In genomic region chr1:116826818-116827606, GRCh38 we compare ENCODE assay signal across 1 cellular context.
TF ChIP-seq lines count a peak whose summit lies in the region.

No MANE protein-coding gene starts in this region.

TF ChIP-seq in K562, 482 proteins besides CTCF, POLR2A, EP300 and RAD21 (continued from another document and continues in another):
- TF ChIP-seq, protein P1, sequence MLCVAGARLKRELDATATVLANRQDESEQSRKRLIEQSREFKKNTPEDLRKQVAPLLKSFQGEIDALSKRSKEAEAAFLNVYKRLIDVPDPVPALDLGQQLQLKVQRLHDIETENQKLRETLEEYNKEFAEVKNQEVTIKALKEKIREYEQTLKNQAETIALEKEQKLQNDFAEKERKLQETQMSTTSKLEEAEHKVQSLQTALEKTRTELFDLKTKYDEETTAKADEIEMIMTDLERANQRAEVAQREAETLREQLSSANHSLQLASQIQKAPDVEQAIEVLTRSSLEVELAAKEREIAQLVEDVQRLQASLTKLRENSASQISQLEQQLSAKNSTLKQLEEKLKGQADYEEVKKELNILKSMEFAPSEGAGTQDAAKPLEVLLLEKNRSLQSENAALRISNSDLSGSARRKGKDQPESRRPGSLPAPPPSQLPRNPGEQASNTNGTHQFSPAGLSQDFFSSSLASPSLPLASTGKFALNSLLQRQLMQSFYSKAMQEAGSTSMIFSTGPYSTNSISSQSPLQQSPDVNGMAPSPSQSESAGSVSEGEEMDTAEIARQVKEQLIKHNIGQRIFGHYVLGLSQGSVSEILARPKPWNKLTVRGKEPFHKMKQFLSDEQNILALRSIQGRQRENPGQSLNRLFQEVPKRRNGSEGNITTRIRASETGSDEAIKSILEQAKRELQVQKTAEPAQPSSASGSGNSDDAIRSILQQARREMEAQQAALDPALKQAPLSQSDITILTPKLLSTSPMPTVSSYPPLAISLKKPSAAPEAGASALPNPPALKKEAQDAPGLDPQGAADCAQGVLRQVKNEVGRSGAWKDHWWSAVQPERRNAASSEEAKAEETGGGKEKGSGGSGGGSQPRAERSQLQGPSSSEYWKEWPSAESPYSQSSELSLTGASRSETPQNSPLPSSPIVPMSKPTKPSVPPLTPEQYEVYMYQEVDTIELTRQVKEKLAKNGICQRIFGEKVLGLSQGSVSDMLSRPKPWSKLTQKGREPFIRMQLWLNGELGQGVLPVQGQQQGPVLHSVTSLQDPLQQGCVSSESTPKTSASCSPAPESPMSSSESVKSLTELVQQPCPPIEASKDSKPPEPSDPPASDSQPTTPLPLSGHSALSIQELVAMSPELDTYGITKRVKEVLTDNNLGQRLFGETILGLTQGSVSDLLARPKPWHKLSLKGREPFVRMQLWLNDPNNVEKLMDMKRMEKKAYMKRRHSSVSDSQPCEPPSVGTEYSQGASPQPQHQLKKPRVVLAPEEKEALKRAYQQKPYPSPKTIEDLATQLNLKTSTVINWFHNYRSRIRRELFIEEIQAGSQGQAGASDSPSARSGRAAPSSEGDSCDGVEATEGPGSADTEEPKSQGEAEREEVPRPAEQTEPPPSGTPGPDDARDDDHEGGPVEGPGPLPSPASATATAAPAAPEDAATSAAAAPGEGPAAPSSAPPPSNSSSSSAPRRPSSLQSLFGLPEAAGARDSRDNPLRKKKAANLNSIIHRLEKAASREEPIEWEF (CRISPR knock-in tag; IDR thresholded peaks at IDR 0.05), result peak; percentile 83
- TF ChIP-seq MIER1 (IDR thresholded peaks at IDR 0.05; ENCODE audit: low read depth) (no peak), PCBP2 (IDR thresholded peaks at IDR 0.05; ENCODE audit: low read depth, low read length, poor library complexity, severe bottlenecking) (no peak), SFPQ (IDR thresholded peaks at IDR 0.05; ENCODE audit: low read depth, low read length) (no peak), CAMTA2 (CRISPR knock-in tag; conservative IDR thresholded peaks at IDR 0.05) (no peak), ZNF75A (CRISPR knock-in tag; IDR thresholded peaks at IDR 0.05) (no peak), ILK (tag; IDR thresholded peaks at IDR 0.05; ENCODE audit: borderline replicate concordance, low read depth) (no peak; the same call in 1 of the 2 replicates), KDM5B (IDR thresholded peaks at IDR 0.05; ENCODE audit: insufficient replicate concordance, low read depth, low read length) (peak; percentile 85), XRCC3 (IDR thresholded peaks at IDR 0.05) (no peak), NONO (IDR thresholded peaks at IDR 0.05; ENCODE audit: low read depth in 2 of 2, low read length in 1 of 2) (no peak), CHD4 (IDR thresholded peaks at IDR 0.05; ENCODE audit: insufficient read depth, insufficient replicate concordance, low read depth, low read length, poor library complexity, severe bottlenecking) (no peak), PTTG1 (tag; IDR thresholded peaks at IDR 0.05; ENCODE audit: low read depth) (no peak), POU5F1 (IDR thresholded peaks at IDR 0.05; ENCODE audit: borderline replicate concordance, low read depth, low read length, partially characterized antibody) (no peak), USF1 (CRISPR knock-in tag; IDR thresholded peaks at IDR 0.05) (no peak), SMAD2 (IDR thresholded peaks at IDR 0.05; ENCODE audit: low read depth, low read length) (no peak), E2F5 (CRISPR knock-in tag; IDR thresholded peaks at IDR 0.05) (no peak), ZNF3 (CRISPR knock-in tag; IDR thresholded peaks at IDR 0.05) (no peak), MAFG (tag; conservative IDR thresholded peaks at IDR 0.05) (peak; percentile 65; the same call in 1 of the 2 replicates), ARHGAP35 (IDR thresholded peaks at IDR 0.05; ENCODE audit: partially characterized antibody) (no peak), ZNF318 (IDR thresholded peaks at IDR 0.05; ENCODE audit: borderline replicate concordance in 1 of 2, low read depth in 1 of 2) (peak in 1 of 2 experiments; percentile 53; a peak in 2 of 4 replicates), HMGXB4 (CRISPR knock-in tag; IDR thresholded peaks at IDR 0.05) (no peak), ZBTB1 (CRISPR knock-in tag; IDR thresholded peaks at IDR 0.05; ENCODE audit: borderline replicate concordance, low read depth) (no peak), MXD1 (CRISPR knock-in tag; IDR thresholded peaks at IDR 0.05; ENCODE audit: borderline replicate concordance, poor library complexity, severe bottlenecking) (no peak), COPS2 (conservative IDR thresholded peaks at IDR 0.05) (no peak), ILF3 (IDR thresholded peaks at IDR 0.05; ENCODE audit: borderline replicate concordance) (no peak), PRPF4 (IDR thresholded peaks at IDR 0.05; ENCODE audit: insufficient read depth, low read depth, low read length, poor library complexity, severe bottlenecking) (no peak), HMG20A (CRISPR knock-in tag; conservative IDR thresholded peaks at IDR 0.05) (no peak), ZNF668 (CRISPR knock-in tag; IDR thresholded peaks at IDR 0.05) (no peak)
- TF ChIP-seq, protein P2, sequence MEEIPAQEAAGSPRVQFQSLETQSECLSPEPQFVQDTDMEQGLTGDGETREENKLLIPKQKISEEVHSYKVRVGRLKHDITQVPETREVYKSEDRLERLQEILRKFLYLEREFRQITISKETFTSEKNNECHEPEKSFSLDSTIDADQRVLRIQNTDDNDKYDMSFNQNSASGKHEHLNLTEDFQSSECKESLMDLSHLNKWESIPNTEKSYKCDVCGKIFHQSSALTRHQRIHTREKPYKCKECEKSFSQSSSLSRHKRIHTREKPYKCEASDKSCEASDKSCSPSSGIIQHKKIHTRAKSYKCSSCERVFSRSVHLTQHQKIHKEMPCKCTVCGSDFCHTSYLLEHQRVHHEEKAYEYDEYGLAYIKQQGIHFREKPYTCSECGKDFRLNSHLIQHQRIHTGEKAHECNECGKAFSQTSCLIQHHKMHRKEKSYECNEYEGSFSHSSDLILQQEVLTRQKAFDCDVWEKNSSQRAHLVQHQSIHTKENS (CRISPR knock-in tag; IDR thresholded peaks at IDR 0.05), result no peak
- TF ChIP-seq, protein P3, sequence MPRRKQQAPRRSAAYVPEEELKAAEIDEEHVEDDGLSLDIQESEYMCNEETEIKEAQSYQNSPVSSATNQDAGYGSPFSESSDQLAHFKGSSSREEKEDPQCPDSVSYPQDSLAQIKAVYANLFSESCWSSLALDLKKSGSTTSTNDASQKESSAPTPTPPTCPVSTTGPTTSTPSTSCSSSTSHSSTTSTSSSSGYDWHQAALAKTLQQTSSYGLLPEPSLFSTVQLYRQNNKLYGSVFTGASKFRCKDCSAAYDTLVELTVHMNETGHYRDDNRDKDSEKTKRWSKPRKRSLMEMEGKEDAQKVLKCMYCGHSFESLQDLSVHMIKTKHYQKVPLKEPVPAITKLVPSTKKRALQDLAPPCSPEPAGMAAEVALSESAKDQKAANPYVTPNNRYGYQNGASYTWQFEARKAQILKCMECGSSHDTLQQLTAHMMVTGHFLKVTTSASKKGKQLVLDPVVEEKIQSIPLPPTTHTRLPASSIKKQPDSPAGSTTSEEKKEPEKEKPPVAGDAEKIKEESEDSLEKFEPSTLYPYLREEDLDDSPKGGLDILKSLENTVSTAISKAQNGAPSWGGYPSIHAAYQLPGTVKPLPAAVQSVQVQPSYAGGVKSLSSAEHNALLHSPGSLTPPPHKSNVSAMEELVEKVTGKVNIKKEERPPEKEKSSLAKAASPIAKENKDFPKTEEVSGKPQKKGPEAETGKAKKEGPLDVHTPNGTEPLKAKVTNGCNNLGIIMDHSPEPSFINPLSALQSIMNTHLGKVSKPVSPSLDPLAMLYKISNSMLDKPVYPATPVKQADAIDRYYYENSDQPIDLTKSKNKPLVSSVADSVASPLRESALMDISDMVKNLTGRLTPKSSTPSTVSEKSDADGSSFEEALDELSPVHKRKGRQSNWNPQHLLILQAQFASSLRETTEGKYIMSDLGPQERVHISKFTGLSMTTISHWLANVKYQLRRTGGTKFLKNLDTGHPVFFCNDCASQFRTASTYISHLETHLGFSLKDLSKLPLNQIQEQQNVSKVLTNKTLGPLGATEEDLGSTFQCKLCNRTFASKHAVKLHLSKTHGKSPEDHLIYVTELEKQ (CRISPR knock-in tag; IDR thresholded peaks at IDR 0.05), result no peak; the same call in 1 of the 2 replicates
